In genomic region chr10:69807696-69808095, GRCh38 we compare ENCODE assay signal across 1 cellular context.
TF ChIP-seq lines count a peak whose summit lies in the region.

No MANE protein-coding gene starts in this region.

TF ChIP-seq in IMR-90, 13 proteins besides CTCF, POLR2A, EP300 and RAD21:
- no peak for TF ChIP-seq RCOR1 (IDR thresholded peaks at IDR 0.05; ENCODE audit: insufficient replicate concordance, low read length)
- no peak for TF ChIP-seq SMC3 (IDR thresholded peaks at IDR 0.05; ENCODE audit: low read depth, low read length)
- TF ChIP-seq FOS (IDR thresholded peaks at IDR 0.05; ENCODE audit: low read depth, low read length): no peak
- TF ChIP-seq CEBPB (IDR thresholded peaks at IDR 0.05; ENCODE audit: low read depth, low read length): no peak
- TF ChIP-seq, protein P1, sequence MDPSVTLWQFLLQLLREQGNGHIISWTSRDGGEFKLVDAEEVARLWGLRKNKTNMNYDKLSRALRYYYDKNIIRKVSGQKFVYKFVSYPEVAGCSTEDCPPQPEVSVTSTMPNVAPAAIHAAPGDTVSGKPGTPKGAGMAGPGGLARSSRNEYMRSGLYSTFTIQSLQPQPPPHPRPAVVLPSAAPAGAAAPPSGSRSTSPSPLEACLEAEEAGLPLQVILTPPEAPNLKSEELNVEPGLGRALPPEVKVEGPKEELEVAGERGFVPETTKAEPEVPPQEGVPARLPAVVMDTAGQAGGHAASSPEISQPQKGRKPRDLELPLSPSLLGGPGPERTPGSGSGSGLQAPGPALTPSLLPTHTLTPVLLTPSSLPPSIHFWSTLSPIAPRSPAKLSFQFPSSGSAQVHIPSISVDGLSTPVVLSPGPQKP (IDR thresholded peaks at IDR 0.05; ENCODE audit: borderline replicate concordance, low read depth, low read length): no peak
- no peak for TF ChIP-seq MAFK (IDR thresholded peaks at IDR 0.05; ENCODE audit: low read depth, low read length)
- TF ChIP-seq RFX5 (IDR thresholded peaks at IDR 0.05; ENCODE audit: low read depth, low read length): no peak
- TF ChIP-seq USF2 (IDR thresholded peaks at IDR 0.05; ENCODE audit: low read depth, low read length): no peak
- TF ChIP-seq MAZ (IDR thresholded peaks at IDR 0.05; ENCODE audit: borderline replicate concordance, low read depth, low read length): no peak
- no peak for TF ChIP-seq CHD1 (IDR thresholded peaks at IDR 0.05; ENCODE audit: low read depth, low read length)
- no peak for TF ChIP-seq NFE2L2 (IDR thresholded peaks at IDR 0.05; ENCODE audit: low read depth, low read length)
- no peak for TF ChIP-seq MXI1 (IDR thresholded peaks at IDR 0.05; ENCODE audit: borderline replicate concordance, low read depth, low read length)
- TF ChIP-seq BHLHE40 (IDR thresholded peaks at IDR 0.05; ENCODE audit: low read depth, low read length): no peak
